ENCODE assay signal across 20 cellular contexts in genomic region chr10:9147475-9147874, GRCh38.
A peak's percentile ranks its signal among the peaks of the same experiment; 100 is the strongest.
DNase-seq lines count a peak whose midpoint lies in the region; ATAC-seq, FAIRE-seq and TF ChIP-seq lines count a peak whose summit lies in the region.
"Had no signal": no experiment of that assay in that cellular context is flagged by ENCODE, and none has a peak within 500 bp of the region (broad histone marks: within the 10 kb centered on the region; RNA-seq: fewer than 3 reads in every experiment).

No MANE protein-coding gene starts in this region.

- H3K4me3 ChIP-seq in small intestine (ENCODE audit: low read depth in 1 of 2, low read length in 2 of 2): no peak overlapping the region
- H3K4me3 ChIP-seq: A549; BLaER1 treated with 17β-estradiol and CSF1 and Interleukin-3, amounts not matched to agents 10 nM and 100 nM had no signal

- no peak for ATAC-seq in Right ventricle myocardium inferior
- no peak for ATAC-seq in Right ventricle myocardium superior (ENCODE audit: poor library complexity)
- peak; percentile 51 for ATAC-seq in left colon
- ATAC-seq in GM19328 (IDR thresholded peaks at IDR 0.05; ENCODE audit: unreplicated experiment): no peak
- ATAC-seq: A549; CD8-positive, alpha-beta T cell; HCT116 had no signal

- FAIRE-seq in small intestine (lab: Jason Lieb, UNC): no peak
- FAIRE-seq: A549, D721Med, GM12892, GM18507 had no signal

- no peaks in the 10 kb centered on the region for H3K4me1 Mint-ChIP-seq in type B pancreatic cell (ENCODE audit: unreplicated experiment)
- peaks cover 4% of the 10 kb centered on the region for H3K4me1 Mint-ChIP-seq in mesothelial cell of epicardium
- H3K4me1 Mint-ChIP-seq: B cell had no signal

- no peak overlapping the region for H3K27ac ChIP-seq in small intestine (ENCODE audit: low read depth in 1 of 2, low read length in 1 of 2)
- H3K27ac ChIP-seq: 22Rv1; A549; BLaER1 treated with 17β-estradiol and CSF1 and Interleukin-3, amounts not matched to agents 10 nM and 100 nM; HL-60 had no signal

- DNase-seq in Right ventricle myocardium inferior (ENCODE audit: missing footprints): peak; percentile 58
- DNase-seq in Right ventricle myocardium superior: no peak
- DNase-seq in left colon: peak in 1 of 2 donors; percentile 5
- peak; percentile 46 for DNase-seq in small intestine
- no peak for DNase-seq in type B pancreatic cell (ENCODE audit: extremely low spot score, unreplicated experiment)
- DNase-seq in mesothelial cell of epicardium (ENCODE audit: low spot score in 2 of 2, unreplicated experiment in 2 of 2): no peak
- DNase-seq: CD8-positive, alpha-beta T cell; GOT3; H7; HFFc6 had no signal

- no peak overlapping the region for H3K27ac Mint-ChIP-seq in type B pancreatic cell
- no peak overlapping the region for H3K27ac Mint-ChIP-seq in mesothelial cell of epicardium
- H3K27ac Mint-ChIP-seq: B cell; CD8-positive, alpha-beta T cell; HFFc6 had no signal

- no peaks in the 10 kb centered on the region for H3K27me3 ChIP-seq in small intestine (ENCODE audit: control insufficient read depth in 2 of 2, insufficient read depth in 2 of 2, low read length in 2 of 2)
- H3K27me3 ChIP-seq: BLaER1 treated with 17β-estradiol and CSF1 and Interleukin-3, amounts not matched to agents 10 nM and 100 nM had no signal

- H3K36me3 ChIP-seq in small intestine (ENCODE audit: control insufficient read depth in 2 of 2, insufficient read depth in 2 of 2, low read length in 2 of 2): no peaks in the 10 kb centered on the region
- H3K36me3 ChIP-seq: BLaER1 treated with 17β-estradiol and CSF1 and Interleukin-3, amounts not matched to agents 10 nM and 100 nM had no signal

- H3K9me3 Mint-ChIP-seq in type B pancreatic cell (no peaks in the 10 kb centered on the region), mesothelial cell of epicardium (peaks cover 8% of the 10 kb centered on the region)

- H3K27me3 Mint-ChIP-seq in type B pancreatic cell: no peaks in the 10 kb centered on the region
- peaks cover 2% of the 10 kb centered on the region for H3K27me3 Mint-ChIP-seq in mesothelial cell of epicardium (ENCODE audit: low read depth)
- H3K27me3 Mint-ChIP-seq: B cell had no signal

- no peaks in the 10 kb centered on the region for H3K4me1 ChIP-seq in small intestine (ENCODE audit: control insufficient read depth in 2 of 2, insufficient read depth in 1 of 2, low read depth in 1 of 2, low read length in 1 of 2)
- H3K4me1 ChIP-seq: A549; BLaER1 treated with 17β-estradiol and CSF1 and Interleukin-3, amounts not matched to agents 10 nM and 100 nM had no signal

- TF ChIP-seq CTCF in type B pancreatic cell (conservative IDR thresholded peaks at IDR 0.05) (no peak), mesothelial cell of epicardium (IDR thresholded peaks at IDR 0.05; ENCODE audit: unreplicated experiment) (no peak)

- intact Hi-C loops in Right ventricle myocardium inferior (cut with DNase I) (no loop called here), Right ventricle myocardium superior (cut with DNase I) (no loop called here), left colon (cut with DNase I, micrococcal nuclease) (no loop called here)

- H3K4me3 Mint-ChIP-seq in type B pancreatic cell (no peak overlapping the region), mesothelial cell of epicardium (no peak overlapping the region)
- H3K4me3 Mint-ChIP-seq: B cell; CD8-positive, alpha-beta T cell; HFFc6 had no signal

- 36 to 74% (median 48%) methylated on average over 6 of the region's 6 CpGs for WGBS in small intestine, 3 donors

- no peaks in the 10 kb centered on the region for H3K36me3 Mint-ChIP-seq in type B pancreatic cell
- H3K36me3 Mint-ChIP-seq in mesothelial cell of epicardium: no peaks in the 10 kb centered on the region
- H3K36me3 Mint-ChIP-seq: CD8-positive, alpha-beta T cell had no signal

- no peaks in the 10 kb centered on the region for H3K9me3 ChIP-seq in small intestine (ENCODE audit: control insufficient read depth, low read depth)
- H3K9me3 ChIP-seq: A549; BLaER1 treated with 17β-estradiol and CSF1 and Interleukin-3, amounts not matched to agents 10 nM and 100 nM had no signal

Comparison
In these comparisons a context has a peak if more than half of its experiments do, and no peak if none do; other contexts are left out.
1. DNase-seq: peak in Right ventricle myocardium inferior (single experiment) and small intestine (single experiment); none in Right ventricle myocardium superior (single experiment), type B pancreatic cell (single experiment) and mesothelial cell of epicardium (0 of 2).